ENCODE assay signal across 8 cellular contexts in genomic region chr20:62368629-62369507, GRCh38. TPM values are rescaled to one million over a fixed set of nuclear protein-coding genes. Genes with fewer than 3 reads are reported as not detected.
DNase-seq lines count a peak whose midpoint lies in the region; ATAC-seq and TF ChIP-seq lines count a peak whose summit lies in the region.

No MANE protein-coding gene starts in this region.

- POLR2A ChIA-PET in Caco-2 (lab: Charles Lee) = interaction anchor here (0.6 to 4.7 kb wide), 7 partner anchors 14 to 585 kb away, joined by 3 to 43 read pairs (median 3); partner anchors contain the start of genes OSBPL2 and RPS21

- ATAC-seq in right lobe of liver = peak; percentile 3 to 52 (median 44)

- peak overlapping the region; percentile 90 for H3K27ac Mint-ChIP-seq in Caco-2 (ENCODE audit: unreplicated experiment)

- CTCF ChIA-PET in Caco-2 (lab: Charles Lee) = interaction anchor here (0.5 to 10.9 kb wide), 13 partner anchors 8 to 256 kb away, joined by 3 to 188 read pairs (median 3); partner anchors contain the start of genes ADRM1 and RPS21

- H3K27me3 ChIP-seq in Caco-2 (replicated peaks; ENCODE audit: control insufficient read depth, insufficient read depth, low read length) = no peaks in the 10 kb centered on the region
- no peaks in the 10 kb centered on the region for H3K27me3 ChIP-seq in right lobe of liver
- no peaks in the 10 kb centered on the region for H3K27me3 ChIP-seq in vagina

- peak; percentile 36 for TF ChIP-seq POLR2A in right lobe of liver (IDR thresholded peaks at IDR 0.05)
- no peak for TF ChIP-seq POLR2A in vagina (IDR thresholded peaks at IDR 0.05)

- H3K4me3 ChIP-seq in Caco-2 (ENCODE audit: low read depth, low read length) (peak overlapping the region; percentile 94), cardiac fibroblast (replicated peaks in 1 of 2; ENCODE audit: low read depth in 2 of 2, low read length in 2 of 2) (peak overlapping the region in 1 of 2 donors; percentile 18), right lobe of liver (peak overlapping the region in 1 of 3 donors; percentile 38), vagina (peak overlapping the region; percentile 61)

- no peaks in the 10 kb centered on the region for H3K9me3 ChIP-seq in Caco-2
- H3K9me3 ChIP-seq in right lobe of liver = no peaks in the 10 kb centered on the region
- no peaks in the 10 kb centered on the region for H3K9me3 ChIP-seq in vagina

- H3K36me3 ChIP-seq in Caco-2 (ENCODE audit: control insufficient read depth, insufficient read depth, low read length) (peaks cover 9% of the 10 kb centered on the region), right lobe of liver (no peaks in the 10 kb centered on the region), vagina (no peaks in the 10 kb centered on the region)

- no TSS peak for BruUV-seq in Caco-2 (replicated peaks; lab: Mats Ljungman, UMichigan)

- H3K36me3 Mint-ChIP-seq in Caco-2 (ENCODE audit: insufficient read depth, unreplicated experiment) = peaks cover 46% of the 10 kb centered on the region

- H3K27ac ChIP-seq in right lobe of liver = peak overlapping the region in 1 of 3 donors; percentile 85
- peak overlapping the region; percentile 82 for H3K27ac ChIP-seq in vagina

- WGBS in right lobe of liver (ENCODE audit: insufficient coverage, low coverage, low lambda C conversion rate, missing lambda C conversion rate) = 3% methylated on average over 6 of the region's 26 CpGs

- intact Hi-C loops in Caco-2 (cut with micrococcal nuclease; ENCODE audit: unreplicated experiment) = loop anchor here (1.0 to 5.0 kb wide), 3 partner anchors 7 to 132 kb away; partner anchors contain the start of genes CABLES2 and OSBPL2
- intact Hi-C loops in right lobe of liver (cut with DNase I) = no loop called here
- intact Hi-C loops in vagina (cut with DNase I) = no loop called here

- peak; percentile 93 to 97 for DNase-seq in Caco-2
- peak; percentile 45 to 66 for DNase-seq in cardiac fibroblast (ENCODE audit: low read depth in 2 of 2)
- DNase-seq in right lobe of liver = peak in 2 of 3 donors; percentile 56 to 86
- no peak for DNase-seq in vagina (ENCODE audit: extremely low spot score in 2 of 2)
- no peak for DNase-seq in dedifferentiated amniotic fluid mesenchymal stem cell (ENCODE audit: extremely low spot score)
- DNase-seq in NCI-H2081 (lab: John Stamatoyannopoulos, UW) = no peak
- no peak for DNase-seq in T-helper 1 cell

- TF ChIP-seq CTCF in Caco-2 (IDR thresholded peaks at IDR 0.05; ENCODE audit: insufficient read depth in 1 of 2, low read depth in 1 of 2, low read length in 1 of 2, severe bottlenecking in 1 of 2, unreplicated experiment in 1 of 2) (peak; percentile 54 to 77), LNCAP (IDR thresholded peaks at IDR 0.05) (peak; percentile 40; the same call in 1 of the 2 replicates), cardiac fibroblast (IDR thresholded peaks at IDR 0.05; ENCODE audit: low read depth, low read length) (peak; percentile 30), right lobe of liver (IDR thresholded peaks at IDR 0.05) (peak in 3 of 4 donors; percentile 27 to 40 (median 28)), vagina (IDR thresholded peaks at IDR 0.05) (no peak)

- H3K9me3 Mint-ChIP-seq in Caco-2 (ENCODE audit: unreplicated experiment) = no peaks in the 10 kb centered on the region

- H3K27me3 Mint-ChIP-seq in Caco-2 (ENCODE audit: insufficient read depth, unreplicated experiment) = no peaks in the 10 kb centered on the region

- H3K4me1 ChIP-seq in Caco-2 = peaks cover 58% of the 10 kb centered on the region
- H3K4me1 ChIP-seq in right lobe of liver = peaks cover 0 to 59% (median 23%) of the 10 kb centered on the region in 4 donors
- peaks cover 72% of the 10 kb centered on the region for H3K4me1 ChIP-seq in vagina

- H3K4me3 Mint-ChIP-seq in Caco-2 (ENCODE audit: unreplicated experiment) = peak overlapping the region; percentile 70

- peaks cover 39% of the 10 kb centered on the region for H3K4me1 Mint-ChIP-seq in Caco-2 (ENCODE audit: low read depth, unreplicated experiment)

RNA-seq across cellular contexts. Expression of gene LAMA5, which starts 1.8 kb away (rescaled TPM):
- total RNA-seq in Caco-2 (2022) = 1,050 and 1,125 TPM in 2 replicates
- total RNA-seq in right lobe of liver = 10 to 100 TPM; 30.3 to 80.8 (median 47.1) TPM
- total RNA-seq in vagina = 150 TPM

RNA-seq across cellular contexts. Expression of gene RPS21, which starts 18.0 kb away (rescaled TPM):
- 4,496 and 4,723 TPM in 2 replicates for total RNA-seq in Caco-2 (2022)
- total RNA-seq in right lobe of liver = 100 to 1,000 TPM; 339 to 696 (median 413) TPM
- total RNA-seq in vagina = 1,935 TPM

RNA-seq across cellular contexts. Expression of gene CABLES2, which starts 38.2 kb away (rescaled TPM):
- total RNA-seq in Caco-2 (2022) (30.7 and 36.4 TPM in 2 replicates), right lobe of liver (1 to 10 TPM; 1.4 to 2.9 (median 2.5) TPM), vagina (1.5 TPM)

RNA-seq across cellular contexts. Expression of gene RBBP8NL, which starts 58.5 kb away (rescaled TPM):
- total RNA-seq in Caco-2 (2022) (39.2 and 40.5 TPM in 2 replicates), right lobe of liver (not detected), vagina (1.7 TPM)

Comparison
In these comparisons a context has a peak if more than half of its experiments do, and no peak if none do; other contexts are left out.
1. DNase-seq: peak in Caco-2 (2 of 2), cardiac fibroblast (2 of 2) and right lobe of liver (2 of 3); none in vagina (0 of 2), dedifferentiated amniotic fluid mesenchymal stem cell (single experiment), NCI-H2081 (0 of 2) and T-helper 1 cell (0 of 5).
2. CTCF ChIP-seq: peak in Caco-2 (2 of 2), LNCAP (single experiment), cardiac fibroblast (single experiment) and right lobe of liver (3 of 4); none in vagina (0 of 3).